Comparison of ENCODE assay signal across 8 cellular contexts in the genomic region with DNA sequence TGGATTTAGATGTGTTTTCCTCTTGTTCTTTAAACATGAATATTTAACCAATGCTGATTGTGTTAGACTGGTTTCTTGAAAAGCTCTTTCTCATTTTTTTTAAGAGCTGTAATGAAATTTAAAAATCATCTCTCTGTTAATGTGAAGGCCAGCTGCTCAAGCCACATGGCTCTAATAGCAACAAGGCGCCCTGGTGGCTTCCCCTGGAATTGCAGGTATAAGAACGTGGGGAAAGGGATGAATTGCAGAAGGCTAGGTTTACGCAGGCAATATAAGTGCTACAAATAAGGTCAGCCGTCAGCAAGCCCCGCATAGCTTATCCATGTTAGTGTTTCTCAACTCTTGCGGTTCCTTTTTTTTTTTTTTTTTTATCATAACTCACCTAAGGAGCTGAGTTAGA.
DNase-seq lines count a peak whose midpoint lies in the region; ATAC-seq and TF ChIP-seq lines count a peak whose summit lies in the region.

No MANE protein-coding gene starts in this region.

- no peak for ATAC-seq in activated T-cell treated with anti-CD3 and anti-CD28 coated beads, Interleukin-2, amount 50 U/mL, for 72 hours (replicated peaks in 1 of 2)
- ATAC-seq in HG03280 (IDR thresholded peaks at IDR 0.05; ENCODE audit: unreplicated experiment) (peak; percentile 80), sciatic nerve (no peak)

- H3K36me3 ChIP-seq in adipocyte (ENCODE audit: control insufficient read depth, insufficient read depth, low read length, severe bottlenecking) = no peaks in the 10 kb centered on the region

- H3K9me3 Mint-ChIP-seq in activated T-cell treated with anti-CD3 and anti-CD28 coated beads, Interleukin-2, amount 50 U/mL, for 72 hours = no peaks in the 10 kb centered on the region
- no peaks in the 10 kb centered on the region for H3K9me3 Mint-ChIP-seq in activated T-cell treated with anti-CD3 and anti-CD28 coated beads, Interleukin-2, amount 50 U/mL, for 24 hours
- peaks cover 4% of the 10 kb centered on the region for H3K9me3 Mint-ChIP-seq in nephron

- H3K4me1 ChIP-seq in adipocyte (ENCODE audit: control insufficient read depth, insufficient read depth, low read length) = no peaks in the 10 kb centered on the region

- DNase-seq in activated T-cell treated with anti-CD3 and anti-CD28 coated beads, Interleukin-2, amount 50 U/mL, for 72 hours = peak; percentile 4 to 6
- DNase-seq in activated T-cell treated with anti-CD3 and anti-CD28 coated beads, Interleukin-2, amount 50 U/mL, for 24 hours = no peak
- DNase-seq in adipocyte (ENCODE audit: low read depth) (peak; percentile 1), medulla oblongata (ENCODE audit: extremely low spot score) (no peak), sciatic nerve (ENCODE audit: low spot score) (no peak), NCI-H1105 treated with DMSO at 0.1 percent for 48 hours (lab: John Stamatoyannopoulos, UW) (no peak)

- peaks cover 19% of the 10 kb centered on the region for H3K27me3 Mint-ChIP-seq in activated T-cell treated with anti-CD3 and anti-CD28 coated beads, Interleukin-2, amount 50 U/mL, for 72 hours (ENCODE audit: low read depth)
- H3K27me3 Mint-ChIP-seq in activated T-cell treated with anti-CD3 and anti-CD28 coated beads, Interleukin-2, amount 50 U/mL, for 24 hours = peaks cover 23% of the 10 kb centered on the region
- peaks cover 4% of the 10 kb centered on the region for H3K27me3 Mint-ChIP-seq in nephron (ENCODE audit: low read depth)

- no peak overlapping the region for H3K4me3 Mint-ChIP-seq in activated T-cell treated with anti-CD3 and anti-CD28 coated beads, Interleukin-2, amount 50 U/mL, for 72 hours
- no peak overlapping the region for H3K4me3 Mint-ChIP-seq in activated T-cell treated with anti-CD3 and anti-CD28 coated beads, Interleukin-2, amount 50 U/mL, for 24 hours
- no peak overlapping the region for H3K4me3 Mint-ChIP-seq in nephron

- no peaks in the 10 kb centered on the region for H3K4me1 Mint-ChIP-seq in activated T-cell treated with anti-CD3 and anti-CD28 coated beads, Interleukin-2, amount 50 U/mL, for 72 hours (ENCODE audit: low read depth)
- H3K4me1 Mint-ChIP-seq in activated T-cell treated with anti-CD3 and anti-CD28 coated beads, Interleukin-2, amount 50 U/mL, for 24 hours (ENCODE audit: low read depth) = no peaks in the 10 kb centered on the region
- H3K4me1 Mint-ChIP-seq in nephron = no peaks in the 10 kb centered on the region

- H3K27me3 ChIP-seq in adipocyte (replicated peaks; ENCODE audit: control insufficient read depth, insufficient read depth, low read length) = no peaks in the 10 kb centered on the region

- H3K27ac Mint-ChIP-seq in activated T-cell treated with anti-CD3 and anti-CD28 coated beads, Interleukin-2, amount 50 U/mL, for 72 hours = no peak overlapping the region
- H3K27ac Mint-ChIP-seq in activated T-cell treated with anti-CD3 and anti-CD28 coated beads, Interleukin-2, amount 50 U/mL, for 24 hours = no peak overlapping the region
- no peak overlapping the region for H3K27ac Mint-ChIP-seq in nephron

- TF ChIP-seq CTCF in nephron (IDR thresholded peaks at IDR 0.05; ENCODE audit: unreplicated experiment in 3 of 3) = peak; percentile 34 to 42 (median 36)

- no peak overlapping the region for H3K4me3 ChIP-seq in adipocyte (ENCODE audit: low read length)

- no peak overlapping the region for H3K9ac ChIP-seq in adipocyte (ENCODE audit: low read length)

- peaks cover 8% of the 10 kb centered on the region for H3K9me3 ChIP-seq in adipocyte (ENCODE audit: control insufficient read depth, low read length)

- no peaks in the 10 kb centered on the region for H3K36me3 Mint-ChIP-seq in activated T-cell treated with anti-CD3 and anti-CD28 coated beads, Interleukin-2, amount 50 U/mL, for 72 hours (ENCODE audit: insufficient read depth in 2 of 2)
- H3K36me3 Mint-ChIP-seq in activated T-cell treated with anti-CD3 and anti-CD28 coated beads, Interleukin-2, amount 50 U/mL, for 24 hours (ENCODE audit: low read depth) = no peaks in the 10 kb centered on the region
- H3K36me3 Mint-ChIP-seq in nephron (ENCODE audit: low read depth) = no peaks in the 10 kb centered on the region

- intact Hi-C loops in sciatic nerve (cut with DNase I) = no loop called here

Comparison
In these comparisons a context has a peak if more than half of its experiments do, and no peak if none do; other contexts are left out.
1. DNase-seq: peak in activated T-cell treated with anti-CD3 and anti-CD28 coated beads, Interleukin-2, amount 50 U/mL, for 72 hours (2 of 2) and adipocyte (single experiment); none in activated T-cell treated with anti-CD3 and anti-CD28 coated beads, Interleukin-2, amount 50 U/mL, for 24 hours (single experiment), medulla oblongata (single experiment), sciatic nerve (single experiment) and NCI-H1105 treated with DMSO at 0.1 percent for 48 hours (single experiment).